Comparison of ENCODE assay signal across 8 cellular contexts in the genomic region with DNA sequence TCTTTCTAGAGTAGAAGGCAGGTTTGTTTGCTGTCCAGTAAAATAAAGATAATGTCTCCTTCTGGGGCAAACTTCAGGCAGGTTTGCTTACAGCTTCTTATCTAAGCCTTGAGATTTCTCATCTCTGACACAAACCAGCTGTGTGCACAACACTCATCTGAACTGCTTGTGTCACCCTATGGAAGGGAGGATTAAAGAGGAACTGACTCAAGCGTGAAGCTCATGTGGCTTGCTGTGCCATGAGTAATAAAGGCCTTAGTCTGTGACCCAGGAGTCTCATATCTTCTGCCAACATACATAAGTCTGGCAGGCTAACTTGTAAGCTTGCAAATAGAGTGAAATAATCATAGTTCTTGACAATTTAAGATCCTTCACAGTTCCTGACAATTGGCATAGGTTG. TPM values are rescaled to one million over a fixed set of nuclear protein-coding genes. Genes with fewer than 3 reads are reported as not detected.
A peak's percentile ranks its signal among the peaks of the same experiment; 100 is the strongest.
DNase-seq lines count a peak whose midpoint lies in the region; FAIRE-seq and TF ChIP-seq lines count a peak whose summit lies in the region.

No MANE protein-coding gene starts in this region.

- TF ChIP-seq CTCF in OCI-LY7 (conservative IDR thresholded peaks at IDR 0.05; ENCODE audit: low read length), result no peak

- POLR2A ChIA-PET in OCI-LY7 (lab: Charles Lee), result no interaction called here

- H3K4me3 ChIP-seq in GM23248, result no peak overlapping the region
- H3K4me3 ChIP-seq in OCI-LY7 (ENCODE audit: low read depth, low read length, poor library complexity, severe bottlenecking), result no peak overlapping the region

- H3K36me3 ChIP-seq in GM23248 (ENCODE audit: low read depth) (no peaks in the 10 kb centered on the region), OCI-LY7 (ENCODE audit: insufficient read depth, low read length) (no peaks in the 10 kb centered on the region)

- DNase-seq in CD1c-positive myeloid dendritic cell (ENCODE audit: extremely low spot score), result peak; percentile 45
- DNase-seq in GM23248, result peak; percentile 97
- peak; percentile 95 for DNase-seq in RCC 7860 (ENCODE audit: low spot score)
- DNase-seq in glomerular visceral epithelial cell (ENCODE audit: extremely low spot score), result peak; percentile 87
- no peak for DNase-seq in nucleus accumbens (lab: John Stamatoyannopoulos, UW)
- DNase-seq in activated CD8-positive, alpha-beta memory T cell treated with anti-CD3 and anti-CD28 coated beads for 24 hours, result no peak
- DNase-seq in OCI-LY7 (ENCODE audit: low spot score), result no peak
- no peak for DNase-seq in activated effector memory CD4-positive, alpha-beta T cell treated with Interleukin-2 at 50 U/mL for 16 hours

- H3K4me2 ChIP-seq in GM23248 (ENCODE audit: unreplicated experiment) (peak overlapping the region; percentile 61), OCI-LY7 (ENCODE audit: low read length) (no peak overlapping the region)

- H3K4me1 ChIP-seq in GM23248 (ENCODE audit: insufficient read depth), result peaks cover 15% of the 10 kb centered on the region
- H3K4me1 ChIP-seq in OCI-LY7 (ENCODE audit: insufficient read depth, low read length, poor library complexity, severe bottlenecking), result no peaks in the 10 kb centered on the region

- intact Hi-C loops in OCI-LY7 (cut with micrococcal nuclease; ENCODE audit: unreplicated experiment), result no loop called here

- H4K20me1 ChIP-seq in GM23248 (ENCODE audit: insufficient read depth) (no peaks in the 10 kb centered on the region), OCI-LY7 (ENCODE audit: insufficient read depth, low read length) (no peaks in the 10 kb centered on the region)

- H3K9ac ChIP-seq in GM23248, result no peak overlapping the region

- H3K9me2 ChIP-seq in GM23248 (ENCODE audit: insufficient read depth), result no peaks in the 10 kb centered on the region
- no peaks in the 10 kb centered on the region for H3K9me2 ChIP-seq in OCI-LY7 (ENCODE audit: insufficient read depth, low read length)

- in situ Hi-C loops in GM23248 (cut with MboI), result no loop called here

- WGBS in GM23248 (ENCODE audit: low coverage in 1 of 2, low lambda C conversion rate in 2 of 2, missing lambda C conversion rate in 2 of 2), 2 experiments, result 0% methylated on average over 1 of the region's 1 CpG

- H3F3A ChIP-seq in GM23248 (ENCODE audit: insufficient read depth), result peaks cover 15% of the 10 kb centered on the region; the same call in 1 of the 2 replicates

- peak overlapping the region; percentile 49 for H3K27ac ChIP-seq in GM23248
- H3K27ac ChIP-seq in OCI-LY7 (ENCODE audit: low read depth, low read length, poor library complexity, severe bottlenecking), result no peak overlapping the region

- CTCF ChIA-PET in OCI-LY7 (lab: Charles Lee; ENCODE audit: unreplicated experiment), result no interaction called here

- peak; percentile 98 for FAIRE-seq in RCC 7860 (lab: Jason Lieb, UNC)

- no peak overlapping the region for H2AFZ ChIP-seq in GM23248
- no peak overlapping the region for H2AFZ ChIP-seq in OCI-LY7 (ENCODE audit: low read length)

- H3K9me3 ChIP-seq in GM23248 (ENCODE audit: low read depth) (no peaks in the 10 kb centered on the region), OCI-LY7 (ENCODE audit: low read length) (no peaks in the 10 kb centered on the region)

- no TSS peak for BruUV-seq in OCI-LY7 (replicated peaks; lab: Mats Ljungman, UMichigan)

- H3K79me2 ChIP-seq in GM23248 (ENCODE audit: insufficient read depth) (no peaks in the 10 kb centered on the region), OCI-LY7 (ENCODE audit: insufficient read depth, low read depth, low read length) (no peaks in the 10 kb centered on the region)

- no peaks in the 10 kb centered on the region for H3K27me3 ChIP-seq in GM23248 (replicated peaks; ENCODE audit: insufficient read depth)

RNA-seq across cellular contexts. Expression of a gene that starts 24.2 kb away (rescaled TPM):
- not detected in 2 replicates for total RNA-seq in GM23248 (2014; rRNA removed; shearing (Covaris generic))
- 0.20 TPM in 1 of 2 replicates, not detected in the other for polyA plus RNA-seq in GM23248 (2016; fragmentation: Nextera tagmentation; extraction: Ambion mirVana)
- total RNA-seq in OCI-LY7 (2014; rRNA removed; shearing (Covaris generic)), result not detected in 2 replicates
- total RNA-seq in OCI-LY7 (2022), result not detected in 2 replicates

Comparison
In these comparisons a context has a peak if more than half of its experiments do, and no peak if none do; other contexts are left out.
1. DNase-seq: peak in CD1c-positive myeloid dendritic cell (single experiment), GM23248 (single experiment), RCC 7860 (single experiment) and glomerular visceral epithelial cell (single experiment); none in nucleus accumbens (0 of 56), activated CD8-positive, alpha-beta memory T cell treated with anti-CD3 and anti-CD28 coated beads for 24 hours (single experiment), OCI-LY7 (single experiment) and activated effector memory CD4-positive, alpha-beta T cell treated with Interleukin-2 at 50 U/mL for 16 hours (single experiment).